Comparison of ENCODE assay signal across 10 cellular contexts in the genomic region with DNA sequence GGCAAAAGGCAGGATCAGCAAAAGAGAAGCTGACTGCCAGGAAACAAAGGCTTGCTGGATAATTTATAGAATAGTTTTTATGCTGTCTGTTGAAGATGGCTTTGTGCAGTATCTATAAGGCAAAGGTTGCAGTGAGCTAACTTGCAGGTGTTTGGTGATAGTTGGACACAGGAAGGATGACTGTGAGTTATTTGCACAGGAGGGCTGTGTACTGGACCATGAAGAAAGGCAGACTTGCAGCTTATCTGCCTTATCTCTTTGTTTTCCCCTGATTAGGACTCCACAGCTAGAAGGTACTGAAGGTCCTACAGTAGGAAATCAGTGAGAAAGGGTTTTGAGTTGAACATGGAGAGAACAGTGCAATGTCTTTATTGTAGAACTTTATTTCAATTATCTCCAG. TPM values are rescaled to one million over a fixed set of nuclear protein-coding genes. Genes with fewer than 3 reads are reported as not detected.
DNase-seq lines count a peak whose midpoint lies in the region; ATAC-seq and TF ChIP-seq lines count a peak whose summit lies in the region.
"Had no signal": no experiment of that assay in that cellular context is flagged by ENCODE, and none has a peak within 500 bp of the region (broad histone marks: within the 10 kb centered on the region; RNA-seq: fewer than 3 reads in every experiment).

No MANE protein-coding gene starts in this region.

- intact Hi-C loops in CD4-positive, alpha-beta memory T cell (cut with micrococcal nuclease), result no loop called here
- intact Hi-C loops in PC-3 (cut with micrococcal nuclease) (no loop called here), MCF 10A (cut with micrococcal nuclease) (no loop called here)

- peak overlapping the region in 2 of 7 donors; percentile 9 to 25 for H3K27ac Mint-ChIP-seq in CD4-positive, alpha-beta memory T cell
- no peak overlapping the region for H3K27ac Mint-ChIP-seq in MCF 10A (ENCODE audit: low read depth, unreplicated experiment)

- CTCF ChIA-PET in CD4-positive, alpha-beta memory T cell (lab: Charles Lee; ENCODE audit: partially characterized antibody), result interaction anchor here (1.0 kb wide), 2 partner anchors 26 to 28 kb away, joined by 3 read pairs; no protein-coding TSS in a partner anchor
- CTCF ChIA-PET in PC-3 (lab: Charles Lee), result no interaction called here
- CTCF ChIA-PET in MCF 10A (lab: Yijun Ruan, JAX), result interaction anchor here (0.9 kb wide), 2 partner anchors 10 to 94 kb away, joined by 3 read pairs; no protein-coding TSS in a partner anchor

- H4K20me1 ChIP-seq in PC-3 (ENCODE audit: low read length), result no peaks in the 10 kb centered on the region

- no peak overlapping the region for H3K4me2 ChIP-seq in PC-3 (ENCODE audit: low read length)

- H3K36me3 Mint-ChIP-seq in CD4-positive, alpha-beta memory T cell, result no peaks in the 10 kb centered on the region
- no peaks in the 10 kb centered on the region for H3K36me3 Mint-ChIP-seq in MCF 10A (ENCODE audit: insufficient read depth, unreplicated experiment)

- POLR2A ChIA-PET in CD4-positive, alpha-beta memory T cell (lab: Charles Lee; ENCODE audit: partially characterized antibody), result interaction anchor here (1.0 to 4.5 kb wide), 9 partner anchors 8 to 67 kb away, joined by 3 to 27 read pairs (median 4); partner anchors contain the start of gene HMGN4
- POLR2A ChIA-PET in PC-3 (lab: Charles Lee; ENCODE audit: unreplicated experiment), result no interaction called here
- POLR2A ChIA-PET in MCF 10A (lab: Yijun Ruan, JAX), result interaction anchor here (0.7 to 1.2 kb wide), 2 partner anchors 10 to 678 kb away, joined by 3 read pairs; no protein-coding TSS in a partner anchor

- H3K27me3 ChIP-seq in CD4-positive, alpha-beta memory T cell (ENCODE audit: insufficient read depth, low read length), result peaks cover 13% of the 10 kb centered on the region
- no peaks in the 10 kb centered on the region for H3K27me3 ChIP-seq in PC-3 (ENCODE audit: low read length)
- peaks cover 34% of the 10 kb centered on the region for H3K27me3 ChIP-seq in iPS-20b (ENCODE audit: insufficient read depth, low read length)

- H3K4me3 Mint-ChIP-seq in CD4-positive, alpha-beta memory T cell, result peak overlapping the region; percentile 76 to 88 (median 81)
- no peak overlapping the region for H3K4me3 Mint-ChIP-seq in MCF 10A (ENCODE audit: unreplicated experiment)

- no peak for TF ChIP-seq CTCF in PC-3 (conservative IDR thresholded peaks at IDR 0.05; ENCODE audit: low read depth, low read length)
- TF ChIP-seq CTCF in MCF 10A (IDR thresholded peaks at IDR 0.05; ENCODE audit: unreplicated experiment), result no peak

- H3K79me2 ChIP-seq in PC-3 (ENCODE audit: low read length), result no peaks in the 10 kb centered on the region

- no peak overlapping the region for H3K27ac ChIP-seq in CD4-positive, alpha-beta memory T cell (ENCODE audit: low read depth, low read length)
- H3K27ac ChIP-seq in PC-3 (ENCODE audit: low read length) (no peak overlapping the region), iPS-20b (ENCODE audit: low read length) (no peak overlapping the region)
- H3K27ac ChIP-seq: HL-60 had no signal

- H3F3A ChIP-seq in PC-3 (ENCODE audit: low read length, unreplicated experiment), result no peaks in the 10 kb centered on the region

- peaks cover 13% of the 10 kb centered on the region in 2 donors for H3K27me3 Mint-ChIP-seq in CD4-positive, alpha-beta memory T cell
- H3K27me3 Mint-ChIP-seq in MCF 10A (ENCODE audit: insufficient read depth, unreplicated experiment), result no peaks in the 10 kb centered on the region

- H3K36me3 ChIP-seq in CD4-positive, alpha-beta memory T cell (ENCODE audit: insufficient read depth, low read length), result no peaks in the 10 kb centered on the region
- no peaks in the 10 kb centered on the region for H3K36me3 ChIP-seq in PC-3 (ENCODE audit: low read depth, low read length)
- no peaks in the 10 kb centered on the region for H3K36me3 ChIP-seq in iPS-20b (ENCODE audit: insufficient read depth, low read depth, low read length)

- peak; percentile 51 for ATAC-seq in GM19025 (IDR thresholded peaks at IDR 0.05; ENCODE audit: low read depth, unreplicated experiment)
- ATAC-seq in PC-3, result peak; percentile 73
- ATAC-seq in HG03342 (IDR thresholded peaks at IDR 0.05; ENCODE audit: unreplicated experiment), result no peak
- no peak for ATAC-seq in HG02870 (IDR thresholded peaks at IDR 0.05; ENCODE audit: unreplicated experiment)

- H3K4me1 Mint-ChIP-seq in CD4-positive, alpha-beta memory T cell, result peaks cover 10 to 19% (median 13%) of the 10 kb centered on the region in 4 donors
- H3K4me1 Mint-ChIP-seq in MCF 10A (ENCODE audit: insufficient read depth, unreplicated experiment), result no peaks in the 10 kb centered on the region

- H3K9me2 ChIP-seq in PC-3 (replicated peaks; ENCODE audit: low read length), result no peaks in the 10 kb centered on the region

- H3K4me1 ChIP-seq in CD4-positive, alpha-beta memory T cell (ENCODE audit: insufficient read depth, low read length), result peaks cover 13% of the 10 kb centered on the region
- H3K4me1 ChIP-seq in PC-3 (ENCODE audit: insufficient read depth, low read length), result peaks cover 7% of the 10 kb centered on the region; the same call in 1 of the 2 replicates
- H3K4me1 ChIP-seq in iPS-20b (ENCODE audit: insufficient read depth, low read length), result no peaks in the 10 kb centered on the region; the same call in 1 of the 2 replicates

- no peaks in the 10 kb centered on the region for H3K9me3 Mint-ChIP-seq in CD4-positive, alpha-beta memory T cell
- no peaks in the 10 kb centered on the region for H3K9me3 Mint-ChIP-seq in MCF 10A (ENCODE audit: unreplicated experiment)

- DNase-seq in CD4-positive, alpha-beta memory T cell, result no peak
- DNase-seq in PC-3 (peak; percentile 40), SKM-1 treated with dmso at 0.1 percent for 144 hours (lab: John Stamatoyannopoulos, UW; ENCODE audit: unreplicated experiment) (no peak), MCF 10A (ENCODE audit: unreplicated experiment) (no peak)
- DNase-seq: amniotic stem cell had no signal

- H3K9ac ChIP-seq in PC-3 (ENCODE audit: low read length), result no peak overlapping the region
- H3K9ac ChIP-seq in iPS-20b (ENCODE audit: low read depth, low read length), result no peak overlapping the region

- H3K9me3 ChIP-seq in CD4-positive, alpha-beta memory T cell (ENCODE audit: control insufficient read depth in 1 of 2, low read length in 2 of 2), result no peaks in the 10 kb centered on the region
- H3K9me3 ChIP-seq in PC-3 (ENCODE audit: low read length) (no peaks in the 10 kb centered on the region), iPS-20b (ENCODE audit: insufficient read depth, low read depth, low read length) (no peaks in the 10 kb centered on the region)

- H3K4me3 ChIP-seq in CD4-positive, alpha-beta memory T cell (ENCODE audit: low read length in 2 of 2), result no peak overlapping the region
- H3K4me3 ChIP-seq in PC-3 (ENCODE audit: low read length) (no peak overlapping the region), iPS-20b (ENCODE audit: low read length) (peak overlapping the region; percentile 57; the same call in 1 of the 2 replicates)

- no peak overlapping the region for H2AFZ ChIP-seq in PC-3 (ENCODE audit: low read length)

- BruUV-seq in PC-3 (replicated peaks; lab: Mats Ljungman, UMichigan), result no TSS peak
- BruUV-seq in MCF 10A (replicated peaks; lab: Mats Ljungman, UMichigan), result no TSS peak

RNA-seq across cellular contexts. Expression of gene BTN1A1, which starts 2.1 kb away (rescaled TPM):
- not detected for total RNA-seq in CD4-positive, alpha-beta memory T cell
- under 1 TPM in 1 of 2 donors, not detected in 1; 0.08 TPM for polyA plus RNA-seq in CD4-positive, alpha-beta memory T cell
- total RNA-seq in PC-3 (2014; rRNA removed) (not detected in 2 replicates), MCF 10A (2022) (not detected in 2 replicates)

RNA-seq across cellular contexts. Expression of gene HMGN4, which starts 36.0 kb away (rescaled TPM):
- total RNA-seq in CD4-positive, alpha-beta memory T cell, result 100 to 1,000 TPM; 102 to 105 TPM
- 100 to 1,000 TPM; 154 to 305 TPM for polyA plus RNA-seq in CD4-positive, alpha-beta memory T cell
- total RNA-seq in PC-3 (2014; rRNA removed) (54.8 and 57.5 TPM in 2 replicates), MCF 10A (2022) (71.7 and 75.4 TPM in 2 replicates)

RNA-seq across cellular contexts. Expression of gene BTN2A1, which starts 44.4 kb away (rescaled TPM):
- 10 to 100 TPM; 57.0 to 62.8 TPM for total RNA-seq in CD4-positive, alpha-beta memory T cell
- polyA plus RNA-seq in CD4-positive, alpha-beta memory T cell, result 10 to 100 TPM; 10.9 to 15.9 TPM
- total RNA-seq in PC-3 (2014; rRNA removed), result 13.1 and 14.6 TPM in 2 replicates
- total RNA-seq in MCF 10A (2022), result 14.6 and 16.9 TPM in 2 replicates

Comparison
In these comparisons a context has a peak if more than half of its experiments do, and no peak if none do; other contexts are left out.
1. ATAC-seq: peak in GM19025 (single experiment) and PC-3 (single experiment); none in HG03342 (single experiment) and HG02870 (single experiment).